In genomic region chr11:34013893-34014571, GRCh38 we compare ENCODE assay signal across 27 cellular contexts.
"Had no signal": no experiment of that assay in that cellular context is flagged by ENCODE, and none has a peak within 500 bp of the region (broad histone marks: within the 10 kb centered on the region; RNA-seq: fewer than 3 reads in every experiment).

No MANE protein-coding gene starts in this region.

- H3K4me1 Mint-ChIP-seq: activated CD4-positive, alpha-beta memory T cell treated with anti-CD3 and anti-CD28 coated beads, Interleukin-2, amount 10 ng/mL, durations not matched to agents 7 days and 5 days; activated CD4-positive, alpha-beta T cell treated with anti-CD3 and anti-CD28 coated beads, Interleukin-2, amount 10 ng/mL, durations not matched to agents 24 days and 14 days; activated naive CD4-positive, alpha-beta T cell treated with anti-CD3 and anti-CD28 coated beads, Interleukin-2, amount 50 U/mL, for 24 hours; activated naive CD8-positive, alpha-beta T cell treated with anti-CD3 and anti-CD28 coated beads, Interleukin-2, amount 50 U/mL, for 24 hours; central memory CD8-positive, alpha-beta T cell; endodermal cell; nephron had no signal

- H3K4me1 ChIP-seq: prostate gland, spleen, testis had no signal

- H3K4me3 ChIP-seq: heart right ventricle, ovary, prostate gland, spleen, testis had no signal

- H3K27me3 Mint-ChIP-seq: activated naive CD4-positive, alpha-beta T cell treated with anti-CD3 and anti-CD28 coated beads, Interleukin-2, amount 50 U/mL, for 24 hours had no signal

- ATAC-seq: activated naive CD8-positive, alpha-beta T cell treated with anti-CD3 and anti-CD28 coated beads, Interleukin-2, amount 50 U/mL, for 24 hours; activated T-cell treated with anti-CD3 and anti-CD28 coated beads, Interleukin-2, amount 50 U/mL, for 4 hours; esophagus mucosa; left ventricle myocardium superior; T-helper 17 cell had no signal

- DNase-seq: activated CD4-positive, alpha-beta memory T cell treated with anti-CD3 and anti-CD28 coated beads, Interleukin-2, amount 10 ng/mL, durations not matched to agents 7 days and 5 days; activated CD4-positive, alpha-beta T cell treated with anti-CD3 and anti-CD28 coated beads, Interleukin-2, amount 10 ng/mL, durations not matched to agents 24 days and 14 days; activated CD4-positive, CD25-positive, alpha-beta regulatory T cell treated with anti-CD3 and anti-CD28 coated beads, Interleukin-2, amount 50 U/mL, for 72 hours; activated naive CD8-positive, alpha-beta T cell treated with anti-CD3 and anti-CD28 coated beads, Interleukin-2, amount 50 U/mL, for 24 hours; activated T-cell treated with anti-CD3 and anti-CD28 coated beads, Interleukin-2, amount 50 U/mL, for 4 hours; amygdala; endodermal cell; foreskin melanocyte; heart right ventricle; kidney glomerular epithelial cell; left ventricle myocardium superior; midbrain; ovary; retina; spleen; stimulated activated naive CD4-positive, alpha-beta T cell; T-helper 17 cell; testis; trophoblast cell had no signal

- H3K36me3 ChIP-seq: heart right ventricle, ovary, prostate gland, spleen had no signal

- H3K4me3 Mint-ChIP-seq: activated CD4-positive, alpha-beta memory T cell treated with anti-CD3 and anti-CD28 coated beads, Interleukin-2, amount 10 ng/mL, durations not matched to agents 7 days and 5 days; activated CD4-positive, alpha-beta T cell treated with anti-CD3 and anti-CD28 coated beads, Interleukin-2, amount 10 ng/mL, durations not matched to agents 24 days and 14 days; activated naive CD4-positive, alpha-beta T cell treated with anti-CD3 and anti-CD28 coated beads, Interleukin-2, amount 50 U/mL, for 24 hours; activated naive CD8-positive, alpha-beta T cell treated with anti-CD3 and anti-CD28 coated beads, Interleukin-2, amount 50 U/mL, for 24 hours; activated T-cell treated with anti-CD3 and anti-CD28 coated beads, Interleukin-2, amount 50 U/mL, for 4 hours; central memory CD8-positive, alpha-beta T cell; dendritic cell treated with granulocyte-macrophage colony-stimulating factor and Interleukin-4, amounts not matched to agents 40 ng/mL and 50 ng/mL, for 4 days; endodermal cell; nephron; T-helper 17 cell had no signal

- H3K27me3 ChIP-seq: heart right ventricle, ovary, testis had no signal

- FAIRE-seq: urothelium cell line had no signal

- H3K9me3 Mint-ChIP-seq: activated CD4-positive, alpha-beta memory T cell treated with anti-CD3 and anti-CD28 coated beads, Interleukin-2, amount 10 ng/mL, durations not matched to agents 7 days and 5 days; activated CD4-positive, alpha-beta T cell treated with anti-CD3 and anti-CD28 coated beads, Interleukin-2, amount 10 ng/mL, durations not matched to agents 24 days and 14 days; activated naive CD4-positive, alpha-beta T cell treated with anti-CD3 and anti-CD28 coated beads, Interleukin-2, amount 50 U/mL, for 24 hours; activated naive CD8-positive, alpha-beta T cell treated with anti-CD3 and anti-CD28 coated beads, Interleukin-2, amount 50 U/mL, for 24 hours; activated T-cell treated with anti-CD3 and anti-CD28 coated beads, Interleukin-2, amount 50 U/mL, for 4 hours; activated T-helper 2 cell treated with anti-CD3 and anti-CD28 coated beads, Interferon-gamma antibody, Interleukin-2, Interleukin-4, amounts not matched to agents 10 μg/mL and 5 μg/mL and 100 μg/mL, durations not matched to agents 14 hours and 24 hours and 36 hours; central memory CD8-positive, alpha-beta T cell; dendritic cell treated with granulocyte-macrophage colony-stimulating factor and Interleukin-4, amounts not matched to agents 40 ng/mL and 50 ng/mL, for 4 days; endodermal cell; nephron had no signal

- H3K27ac Mint-ChIP-seq: activated CD4-positive, alpha-beta memory T cell treated with anti-CD3 and anti-CD28 coated beads, Interleukin-2, amount 10 ng/mL, durations not matched to agents 7 days and 5 days; activated CD4-positive, alpha-beta T cell treated with anti-CD3 and anti-CD28 coated beads, Interleukin-2, amount 10 ng/mL, durations not matched to agents 24 days and 14 days; activated naive CD4-positive, alpha-beta T cell treated with anti-CD3 and anti-CD28 coated beads, Interleukin-2, amount 50 U/mL, for 24 hours; activated naive CD8-positive, alpha-beta T cell treated with anti-CD3 and anti-CD28 coated beads, Interleukin-2, amount 50 U/mL, for 24 hours; activated T-helper 2 cell treated with anti-CD3 and anti-CD28 coated beads, Interferon-gamma antibody, Interleukin-2, Interleukin-4, amounts not matched to agents 10 μg/mL and 5 μg/mL and 100 μg/mL, durations not matched to agents 14 hours and 24 hours and 36 hours; dendritic cell treated with granulocyte-macrophage colony-stimulating factor and Interleukin-4, amounts not matched to agents 40 ng/mL and 50 ng/mL, for 4 days; endodermal cell; nephron; T-helper 17 cell had no signal

- H3K27ac ChIP-seq: ovary, prostate gland, spleen, testis had no signal

- H3K36me3 Mint-ChIP-seq: activated naive CD4-positive, alpha-beta T cell treated with anti-CD3 and anti-CD28 coated beads, Interleukin-2, amount 50 U/mL, for 24 hours had no signal

- H3K9me3 ChIP-seq: heart right ventricle, ovary, prostate gland, spleen, testis had no signal
